In the genomic region with DNA sequence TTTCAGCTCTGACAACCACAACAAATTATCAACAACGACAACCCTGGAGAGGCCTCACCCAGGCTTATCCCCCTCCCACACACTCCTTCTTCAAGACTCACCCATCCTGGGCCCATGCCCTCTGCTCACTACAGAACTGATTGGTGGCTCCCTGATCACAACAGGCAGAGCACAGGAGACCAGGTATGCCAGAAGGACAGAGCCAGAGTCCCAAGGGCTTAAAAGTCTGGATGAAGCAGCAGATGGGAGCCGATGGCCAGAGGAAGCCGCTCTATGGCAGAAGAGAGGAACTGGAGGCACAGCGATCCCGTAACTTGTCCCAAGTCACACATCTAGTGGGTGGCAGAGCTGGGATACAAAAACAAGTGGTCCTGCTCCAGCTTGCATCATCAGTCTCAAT, we compare ENCODE assay signal across 13 cellular contexts.
"Had no signal": no experiment of that assay in that cellular context is flagged by ENCODE, and none has a peak within 500 bp of the region (broad histone marks: within the 10 kb centered on the region; RNA-seq: fewer than 3 reads in every experiment).

No MANE protein-coding gene starts in this region.

- H3K36me3 Mint-ChIP-seq: activated naive CD8-positive, alpha-beta T cell treated with anti-CD3 and anti-CD28 coated beads, Interleukin-2, amount 10 ng/mL, durations not matched to agents 7 days and 5 days; WTC11 had no signal

- H3K9me3 Mint-ChIP-seq: activated CD4-positive, alpha-beta T cell treated with anti-CD3 and anti-CD28 coated beads, Interleukin-2, amount 10 ng/mL, durations not matched to agents 24 days and 14 days; activated naive CD8-positive, alpha-beta T cell treated with anti-CD3 and anti-CD28 coated beads, Interleukin-2, amount 10 ng/mL, durations not matched to agents 7 days and 5 days; activated T-cell treated with anti-CD3 and anti-CD28 coated beads, Interleukin-2, amount 50 U/mL, for 4 hours; nephron; stimulated activated naive CD8-positive, alpha-beta T cell treated with anti-CD3 and anti-CD28 coated beads, Interleukin-15, amount 100 ng/mL, for 72 hours; T-helper 1 cell treated with Interleukin-12 subunit alpha and Interleukin-12 subunit beta and Interleukin-4 antibody, amounts not matched to agents 30 μg/mL and 1 μg/mL, for 36 hours; WTC11 had no signal

- H3K9me3 ChIP-seq: left lung had no signal

- H3K27me3 ChIP-seq: left lung had no signal

- H3K27ac Mint-ChIP-seq: activated CD4-positive, alpha-beta T cell treated with anti-CD3 and anti-CD28 coated beads, Interleukin-2, amount 10 ng/mL, durations not matched to agents 24 days and 14 days; activated naive CD8-positive, alpha-beta T cell treated with anti-CD3 and anti-CD28 coated beads, Interleukin-2, amount 10 ng/mL, durations not matched to agents 7 days and 5 days; T-helper 1 cell treated with Interleukin-12 subunit alpha and Interleukin-12 subunit beta and Interleukin-4 antibody, amounts not matched to agents 30 μg/mL and 1 μg/mL, for 36 hours; WTC11 had no signal

- H3K27ac ChIP-seq: left lung had no signal

- H3K36me3 ChIP-seq: left lung had no signal

- H3K4me1 ChIP-seq: left lung had no signal

- ATAC-seq: activated T-cell treated with anti-CD3 and anti-CD28 coated beads, Interleukin-2, amount 50 U/mL, for 4 hours; left lung; stimulated activated naive CD8-positive, alpha-beta T cell treated with anti-CD3 and anti-CD28 coated beads, Interleukin-15, amount 100 ng/mL, for 72 hours; WTC11 had no signal

- H3K4me3 ChIP-seq: left lung had no signal

- DNase-seq: activated CD4-positive, alpha-beta T cell treated with anti-CD3 and anti-CD28 coated beads, Interleukin-2, amount 10 ng/mL, durations not matched to agents 24 days and 14 days; activated naive CD8-positive, alpha-beta T cell treated with anti-CD3 and anti-CD28 coated beads, Interleukin-2, amount 10 ng/mL, durations not matched to agents 7 days and 5 days; activated T-cell treated with anti-CD3 and anti-CD28 coated beads, Interleukin-2, amount 50 U/mL, for 4 hours; anterior cingulate cortex; effector CD8-positive, alpha-beta T cell; foreskin melanocyte; left lung; stimulated activated CD4-positive, alpha-beta T cell treated with anti-CD3 and anti-CD28 coated beads, Interleukin-15, amount 100 ng/mL, for 24 hours; stimulated activated CD4-positive, alpha-beta T cell treated with anti-CD3 and anti-CD28 coated beads, Interleukin-4, amount 100 ng/mL, for 24 hours; stimulated activated naive CD8-positive, alpha-beta T cell treated with anti-CD3 and anti-CD28 coated beads, Interleukin-15, amount 100 ng/mL, for 72 hours had no signal

- H3K4me1 Mint-ChIP-seq: activated CD4-positive, alpha-beta T cell treated with anti-CD3 and anti-CD28 coated beads, Interleukin-2, amount 10 ng/mL, durations not matched to agents 24 days and 14 days; stimulated activated naive CD8-positive, alpha-beta T cell treated with anti-CD3 and anti-CD28 coated beads, Interleukin-15, amount 100 ng/mL, for 72 hours; WTC11 had no signal

- H3K4me3 Mint-ChIP-seq: activated CD4-positive, alpha-beta T cell treated with anti-CD3 and anti-CD28 coated beads, Interleukin-2, amount 10 ng/mL, durations not matched to agents 24 days and 14 days; activated naive CD8-positive, alpha-beta T cell treated with anti-CD3 and anti-CD28 coated beads, Interleukin-2, amount 10 ng/mL, durations not matched to agents 7 days and 5 days; activated T-cell treated with anti-CD3 and anti-CD28 coated beads, Interleukin-2, amount 50 U/mL, for 4 hours; nephron; stimulated activated naive CD8-positive, alpha-beta T cell treated with anti-CD3 and anti-CD28 coated beads, Interleukin-15, amount 100 ng/mL, for 72 hours; T-helper 1 cell treated with Interleukin-12 subunit alpha and Interleukin-12 subunit beta and Interleukin-4 antibody, amounts not matched to agents 30 μg/mL and 1 μg/mL, for 36 hours; WTC11 had no signal
